Comparison of ENCODE assay signal across 18 cellular contexts in genomic region chr15:77602800-77603199, GRCh38. TPM values are rescaled to one million over a fixed set of nuclear protein-coding genes. Genes with fewer than 3 reads are reported as not detected.
DNase-seq lines count a peak whose midpoint lies in the region; ATAC-seq, FAIRE-seq and TF ChIP-seq lines count a peak whose summit lies in the region.
"Had no signal": no experiment of that assay in that cellular context is flagged by ENCODE, and none has a peak within 500 bp of the region (broad histone marks: within the 10 kb centered on the region; RNA-seq: fewer than 3 reads in every experiment).

No MANE protein-coding gene starts in this region.

- H3K27me3 Mint-ChIP-seq in Caco-2 (ENCODE audit: insufficient read depth, unreplicated experiment), result no peaks in the 10 kb centered on the region
- peaks cover 7% of the 10 kb centered on the region for H3K27me3 Mint-ChIP-seq in nephron progenitor cell (ENCODE audit: low read depth, poor library complexity)

- H3K27ac Mint-ChIP-seq in Caco-2 (ENCODE audit: unreplicated experiment), result peak overlapping the region; percentile 9
- peak overlapping the region; percentile 73 for H3K27ac Mint-ChIP-seq in nephron progenitor cell
- H3K27ac Mint-ChIP-seq: CD4-positive, alpha-beta memory T cell had no signal

- no peak overlapping the region for H2BK5ac ChIP-seq in H1 (ENCODE audit: low read depth, low read length)
- no peak overlapping the region for H2BK5ac ChIP-seq in mesenchymal stem cell (ENCODE audit: low read depth, low read length, poor library complexity, severe bottlenecking)

- H3K27me3 ChIP-seq in Caco-2 (replicated peaks; ENCODE audit: control insufficient read depth, insufficient read depth, low read length) (no peaks in the 10 kb centered on the region), H1 (replicated peaks in 1 of 4; ENCODE audit: control insufficient read depth in 3 of 4, extremely low read depth in 1 of 4, insufficient read depth in 3 of 4, low read length in 3 of 4) (no peaks in the 10 kb centered on the region), mesenchymal stem cell (ENCODE audit: control insufficient read depth in 1 of 2, insufficient read depth in 1 of 2, low read length in 2 of 2) (peaks cover 30 to 53% of the 10 kb centered on the region in 2 experiments)

- DNase-seq in Caco-2, result no peak
- DNase-seq in ELR (ENCODE audit: low read depth), result peak; percentile 16
- no peak for DNase-seq in H1 (ENCODE audit: low read depth in 1 of 2, low spot score in 2 of 2)
- no peak for DNase-seq in nephron progenitor cell
- DNase-seq in mesenchymal stem cell, result no peak
- DNase-seq: C1 segment of cervical spinal cord; CD4-positive, alpha-beta memory T cell; COR-L47; DMS153; DND-41; GDM1; GOT3; H7 had no signal

- H4K5ac ChIP-seq in H1 (ENCODE audit: insufficient read length, low read depth, low read length), result no peak overlapping the region

- CTCF ChIA-PET in Caco-2 (lab: Charles Lee) (interaction anchor here (0.7 kb wide), 1 partner anchor 48 kb away, joined by 3 read pairs; no protein-coding TSS in a partner anchor), H1 (lab: Charles Lee; ENCODE audit: partially characterized antibody) (interaction anchor here (1.0 to 17.9 kb wide), 12 partner anchors 10 to 508 kb away, joined by 3 to 161 read pairs (median 4); no protein-coding TSS in a partner anchor)

- H3K56ac ChIP-seq in H1 (replicated peaks; ENCODE audit: insufficient read length, low read depth, low read length), result no peak overlapping the region

- H3K9ac ChIP-seq in H1 (replicated peaks in 1 of 4; ENCODE audit: extremely low read depth in 1 of 4, low read depth in 3 of 4, low read length in 3 of 4) (no peak overlapping the region), mesenchymal stem cell (ENCODE audit: low read length) (no peak overlapping the region)

- H4K8ac ChIP-seq in H1 (ENCODE audit: extremely low read depth, insufficient read depth, low read length) (no peak overlapping the region), mesenchymal stem cell (ENCODE audit: low read length) (no peak overlapping the region)

- H4K91ac ChIP-seq in H1 (replicated peaks; ENCODE audit: insufficient read length, low read length) (no peak overlapping the region), mesenchymal stem cell (ENCODE audit: low read length) (no peak overlapping the region)

- FAIRE-seq in H1 (lab: Jason Lieb, UNC), result no peak
- FAIRE-seq: GM12878 had no signal

- H2BK20ac ChIP-seq in H1 (ENCODE audit: low read length), result no peak overlapping the region

- no peak for TF ChIP-seq EP300 in H1 (IDR thresholded peaks at IDR 0.05; ENCODE audit: borderline replicate concordance in 1 of 2, low read depth in 2 of 2, low read length in 2 of 2)

- H3K4ac ChIP-seq in H1 (replicated peaks; ENCODE audit: insufficient read length, low read depth, low read length), result no peak overlapping the region
- H3K4ac ChIP-seq in mesenchymal stem cell (ENCODE audit: low read depth in 1 of 2, low read length in 2 of 2), result no peak overlapping the region

- ATAC-seq in HG03378 (IDR thresholded peaks at IDR 0.05; ENCODE audit: unreplicated experiment) (no peak), GM21390 (IDR thresholded peaks at IDR 0.05; ENCODE audit: unreplicated experiment) (no peak), HG02970 (IDR thresholded peaks at IDR 0.05; ENCODE audit: low FRiP score, unreplicated experiment) (no peak)
- ATAC-seq: GM12878 had no signal

- 83% methylated on average over 1 of the region's 1 CpG; no CpG with 5 or more reads in 1 of the 2 experiments for WGBS in H1 (ENCODE audit: extremely low coverage in 1 of 2, insufficient coverage in 1 of 2, insufficient read length in 1 of 2, insufficient replicate concordance in 2 of 2, low coverage in 1 of 2, low lambda C conversion rate in 2 of 2, missing lambda C conversion rate in 1 of 2), 2 experiments
- 100% methylated on average over 1 of the region's 1 CpG for WGBS in mesenchymal stem cell

- H3K4me1 ChIP-seq in Caco-2 (no peaks in the 10 kb centered on the region), H1 (replicated peaks in 1 of 4; ENCODE audit: control insufficient read depth in 3 of 4, insufficient read depth in 4 of 4, low read length in 3 of 4) (peaks cover 4 to 27% (median 17%) of the 10 kb centered on the region in 4 experiments), mesenchymal stem cell (ENCODE audit: control insufficient read depth, insufficient read depth, low read depth, low read length) (peaks cover 6% of the 10 kb centered on the region)

- H3K18ac ChIP-seq in H1 (ENCODE audit: extremely low read depth, low read length) (no peak overlapping the region), mesenchymal stem cell (ENCODE audit: low read depth in 1 of 2, low read length in 2 of 2) (no peak overlapping the region)

- no peaks in the 10 kb centered on the region for H3K79me2 ChIP-seq in H1 (ENCODE audit: control insufficient read depth in 1 of 2, insufficient read depth in 2 of 2, low read length in 2 of 2)

- H3K14ac ChIP-seq in H1 (ENCODE audit: insufficient read length) (no peak overlapping the region), mesenchymal stem cell (ENCODE audit: low read length in 2 of 2) (no peak overlapping the region)

- H3K4me2 ChIP-seq in H1 (ENCODE audit: insufficient read depth in 1 of 2, low read depth in 2 of 2, low read length in 2 of 2) (no peak overlapping the region), mesenchymal stem cell (ENCODE audit: low read length, poor library complexity, severe bottlenecking) (no peak overlapping the region)

- no peaks in the 10 kb centered on the region for H3K4me1 Mint-ChIP-seq in Caco-2 (ENCODE audit: low read depth, unreplicated experiment)
- peaks cover 94% of the 10 kb centered on the region for H3K4me1 Mint-ChIP-seq in nephron progenitor cell

- H3K23me2 ChIP-seq in H1 (ENCODE audit: low read depth, low read length), result peaks cover 4% of the 10 kb centered on the region; the same call in 1 of the 2 replicates

- BruUV-seq in Caco-2 (replicated peaks; lab: Mats Ljungman, UMichigan), result no TSS peak

- no peaks in the 10 kb centered on the region for H4K20me1 ChIP-seq in H1 (replicated peaks in 1 of 2; ENCODE audit: control insufficient read depth in 1 of 2, insufficient read depth in 2 of 2, low read length in 2 of 2)

- no peak overlapping the region for H3K27ac ChIP-seq in H1 (ENCODE audit: low read depth, low read length)
- H3K27ac ChIP-seq in mesenchymal stem cell (ENCODE audit: low read length, poor library complexity, severe bottlenecking), result no peak overlapping the region

- H3K79me1 ChIP-seq in H1 (ENCODE audit: low read depth, low read length) (no peaks in the 10 kb centered on the region), mesenchymal stem cell (replicated peaks; ENCODE audit: low read length, poor library complexity, severe bottlenecking) (no peaks in the 10 kb centered on the region)

- H3K4me3 Mint-ChIP-seq in Caco-2 (ENCODE audit: unreplicated experiment) (no peak overlapping the region), nephron progenitor cell (no peak overlapping the region)
- H3K4me3 Mint-ChIP-seq: CD4-positive, alpha-beta memory T cell had no signal

- no peak overlapping the region for H3K23ac ChIP-seq in H1 (ENCODE audit: insufficient read length)
- no peak overlapping the region for H3K23ac ChIP-seq in mesenchymal stem cell (ENCODE audit: low read length in 2 of 2)

- H3K9me3 Mint-ChIP-seq in Caco-2 (ENCODE audit: unreplicated experiment) (no peaks in the 10 kb centered on the region), nephron progenitor cell (no peaks in the 10 kb centered on the region)

- H3K36me3 ChIP-seq in Caco-2 (ENCODE audit: control insufficient read depth, insufficient read depth, low read length) (no peaks in the 10 kb centered on the region), H1 (ENCODE audit: control insufficient read depth in 2 of 4, insufficient read depth in 4 of 4, low read length in 3 of 4) (no peaks in the 10 kb centered on the region), mesenchymal stem cell (ENCODE audit: control insufficient read depth in 1 of 2, insufficient read depth in 2 of 2, low read depth in 1 of 2, low read length in 2 of 2) (no peaks in the 10 kb centered on the region)

- H2AK5ac ChIP-seq in H1 (ENCODE audit: low read depth, low read length) (no peak overlapping the region), mesenchymal stem cell (ENCODE audit: low read length, severe bottlenecking) (no peak overlapping the region)

- 0 out of 2 replicates have a peak overlapping the region, but pooled peaks have one; percentile 19 for H2BK12ac ChIP-seq in H1 (ENCODE audit: low read depth, low read length)
- H2BK12ac ChIP-seq in mesenchymal stem cell (ENCODE audit: low read length in 2 of 2), result no peak overlapping the region

- H3K4me3 ChIP-seq in Caco-2 (ENCODE audit: low read depth, low read length) (no peak overlapping the region), H1 (ENCODE audit: extremely low read depth in 1 of 4, insufficient read depth in 2 of 4, low read depth in 3 of 4, low read length in 4 of 4) (no peak overlapping the region), mesenchymal stem cell (ENCODE audit: insufficient read depth in 1 of 2, low read depth in 1 of 2, low read length in 2 of 2) (no peak overlapping the region)
- H3K4me3 ChIP-seq: GM12878 had no signal

- POLR2A ChIA-PET in Caco-2 (lab: Charles Lee), result no interaction called here
- POLR2A ChIA-PET in H1 (lab: Charles Lee; ENCODE audit: partially characterized antibody), result interaction anchor here (1.5 kb wide), 1 partner anchor 15 kb away, joined by 5 read pairs; no protein-coding TSS in a partner anchor

- no peak for TF ChIP-seq RAD21 in H1 (IDR thresholded peaks at IDR 0.05 in 1 of 2, conservative IDR thresholded peaks at IDR 0.05 in 1 of 2; ENCODE audit: low read depth in 2 of 2, low read length in 2 of 2)

- TF ChIP-seq POLR2A in H1 (IDR thresholded peaks at IDR 0.05; ENCODE audit: control extremely low read depth in 1 of 2, low read depth in 2 of 2, low read length in 2 of 2), result no peak

- H3K9me3 ChIP-seq in Caco-2, result no peaks in the 10 kb centered on the region
- no peaks in the 10 kb centered on the region for H3K9me3 ChIP-seq in H1 (ENCODE audit: insufficient read depth in 2 of 2, low read depth in 1 of 2, low read length in 1 of 2)
- no peaks in the 10 kb centered on the region for H3K9me3 ChIP-seq in mesenchymal stem cell (ENCODE audit: control insufficient read depth, low read length)

- H2BK15ac ChIP-seq in H1 (ENCODE audit: low read length) (no peak overlapping the region), mesenchymal stem cell (ENCODE audit: low read depth, poor library complexity, severe bottlenecking) (no peak overlapping the region)

- H2AFZ ChIP-seq in H1 (ENCODE audit: low read length) (no peak overlapping the region), mesenchymal stem cell (ENCODE audit: low read depth, low read length) (no peak overlapping the region)

- H2BK120ac ChIP-seq in H1 (replicated peaks; ENCODE audit: low read depth, low read length) (no peak overlapping the region), mesenchymal stem cell (ENCODE audit: low read depth, low read length) (no peak overlapping the region)

- H3K36me3 Mint-ChIP-seq in Caco-2 (ENCODE audit: insufficient read depth, unreplicated experiment) (no peaks in the 10 kb centered on the region), nephron progenitor cell (ENCODE audit: low read depth) (no peaks in the 10 kb centered on the region)
- H3K36me3 Mint-ChIP-seq: CD4-positive, alpha-beta memory T cell had no signal

- TF ChIP-seq CTCF in Caco-2 (IDR thresholded peaks at IDR 0.05; ENCODE audit: insufficient read depth in 1 of 2, low read depth in 1 of 2, low read length in 1 of 2, severe bottlenecking in 1 of 2, unreplicated experiment in 1 of 2), result no peak
- TF ChIP-seq CTCF in H1 (IDR thresholded peaks at IDR 0.05; ENCODE audit: control extremely low read depth in 1 of 3, insufficient read depth in 1 of 3, low read depth in 1 of 3, low read length in 3 of 3), result no peak
- TF ChIP-seq CTCF in nephron progenitor cell (IDR thresholded peaks at IDR 0.05), result no peak

- intact Hi-C loops in Caco-2 (cut with micrococcal nuclease; ENCODE audit: unreplicated experiment), result no loop called here

RNA-seq across cellular contexts. Expression of gene LINGO1, which starts 29.9 kb away (rescaled TPM):
- 1.3 and 1.4 TPM in 2 replicates for total RNA-seq in Caco-2 (2022)
- total RNA-seq in H1 (2021; fragmentation: NEBNext Ultra II Directional; extraction: Animal tissue kit (Norgen Biotek cat#: 25700)), result 56.4 and 57.1 TPM in 2 replicates
- polyA plus RNA-seq in H1 (2011; rRNA removed), result 114 and 166 TPM in 2 replicates
- 51.3 TPM for polyA plus RNA-seq in H1 (2011; cell fraction: cytosol; rRNA removed)
- polyA plus RNA-seq in H1 (2011; cell fraction: nucleus; rRNA removed), result 94.7 TPM
- 31.6 to 91.8 TPM (median 75.5 TPM) in 4 replicates for polyA plus RNA-seq in H1 (2012, experiment 1 of 2)
- polyA plus RNA-seq in H1 (2012, experiment 2 of 2), result 55.3 TPM
- 73.3 TPM for polyA plus RNA-seq in H1 (2013, experiment 1 of 2)
- 75.1 TPM for polyA plus RNA-seq in H1 (2013, experiment 2 of 2)
- 33.5 and 61.7 TPM in 2 replicates for polyA minus RNA-seq in H1 (2011; rRNA and poly(A)+ RNA removed)
- 36.0 TPM for polyA minus RNA-seq in H1 (2011; cell fraction: cytosol; rRNA and poly(A)+ RNA removed)
- 39.2 TPM for polyA minus RNA-seq in H1 (2011; cell fraction: nucleus; rRNA and poly(A)+ RNA removed)
- 1.9 TPM for polyA plus RNA-seq in mesenchymal stem cell (2013, experiment 1 of 2)
- 1.7 TPM for polyA plus RNA-seq in mesenchymal stem cell (2013, experiment 2 of 2)
- total RNA-seq: CD4-positive, alpha-beta memory T cell; GM12878 had no signal
- polyA plus RNA-seq: BJ; CD4-positive, alpha-beta memory T cell had no signal

Comparison
In these comparisons a context has a peak if more than half of its experiments do, and no peak if none do; other contexts are left out.
1. RNA of gene LINGO1, which starts 29.9 kb away (total RNA-seq): 56.4 to 57.1 TPM in H1; 1.3 to 1.4 TPM in Caco-2; every median in the first group is over 10 times any median in the second.